Comparison of ENCODE assay signal across 21 cellular contexts in the genomic region with DNA sequence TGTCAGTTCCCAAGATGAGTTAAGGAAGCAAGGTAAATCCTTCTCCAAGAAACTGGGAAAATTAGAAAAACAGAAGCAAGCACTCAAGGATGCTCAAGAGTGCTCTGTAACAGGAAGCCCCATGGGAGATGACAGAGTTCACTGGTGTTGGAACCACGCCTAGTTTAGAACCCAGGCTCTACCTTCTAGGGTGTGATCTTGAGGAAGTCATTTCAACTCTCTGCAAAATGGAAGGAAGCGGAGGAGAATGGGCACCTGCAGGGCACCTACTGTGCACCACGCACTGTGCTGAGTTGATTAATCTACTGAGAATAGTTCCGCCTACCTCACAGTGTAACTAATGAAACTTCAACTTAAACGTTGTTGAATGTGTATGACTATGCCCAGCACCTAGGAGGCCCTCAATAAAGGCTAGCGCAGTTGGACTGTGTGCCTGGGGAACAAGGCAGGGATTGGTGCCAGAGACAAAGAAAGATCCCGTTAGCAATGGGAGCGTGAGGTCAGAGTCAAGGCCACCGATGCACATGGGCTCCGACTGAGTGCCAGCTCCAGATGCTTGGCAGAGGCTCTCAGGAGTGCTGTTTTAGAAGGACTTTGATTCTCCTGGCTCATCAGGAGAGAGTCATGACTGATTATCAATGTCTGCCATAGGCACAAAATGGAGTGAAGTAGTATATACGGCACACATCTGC.
DNase-seq lines count a peak whose midpoint lies in the region; ATAC-seq and TF ChIP-seq lines count a peak whose summit lies in the region.
"Had no signal": no experiment of that assay in that cellular context is flagged by ENCODE, and none has a peak within 500 bp of the region (broad histone marks: within the 10 kb centered on the region; RNA-seq: fewer than 3 reads in every experiment).

No MANE protein-coding gene starts in this region.

- peak overlapping the region; percentile 96 for H3K27ac ChIP-seq in left ventricle myocardium inferior (replicated peaks)
- H3K27ac ChIP-seq in psoas muscle, result peak overlapping the region; percentile 79
- H3K27ac ChIP-seq in vagina, result peak overlapping the region; percentile 25
- H3K27ac ChIP-seq: 22Rv1 had no signal

- H3K36me3 ChIP-seq in left ventricle myocardium inferior (no peaks in the 10 kb centered on the region), psoas muscle (ENCODE audit: insufficient read depth in 1 of 2, low read depth in 1 of 2) (no peaks in the 10 kb centered on the region), vagina (no peaks in the 10 kb centered on the region)
- H3K36me3 ChIP-seq: Peyer's patch had no signal

- H3K27me3 ChIP-seq in left ventricle myocardium inferior (ENCODE audit: low read depth), result no peaks in the 10 kb centered on the region
- no peaks in the 10 kb centered on the region for H3K27me3 ChIP-seq in psoas muscle (ENCODE audit: insufficient read depth in 3 of 3, low read length in 2 of 3)
- H3K27me3 ChIP-seq in vagina, result no peaks in the 10 kb centered on the region
- H3K27me3 ChIP-seq: Peyer's patch had no signal

- intact Hi-C loops in left ventricle myocardium inferior (cut with micrococcal nuclease), result no loop called here
- intact Hi-C loops in psoas muscle (cut with DNase I), result loop anchor here in 1 of 2 donors (5.0 kb wide), 1 partner anchor 91 kb away; a partner anchor contains a TSS
- intact Hi-C loops in vagina (cut with DNase I), result no loop called here

- no peak for TF ChIP-seq CTCF in left ventricle myocardium inferior (IDR thresholded peaks at IDR 0.05; ENCODE audit: borderline replicate concordance)
- no peak for TF ChIP-seq CTCF in psoas muscle (IDR thresholded peaks at IDR 0.05)
- TF ChIP-seq CTCF in vagina (IDR thresholded peaks at IDR 0.05), result no peak

- peaks cover 88% of the 10 kb centered on the region for H3K4me1 ChIP-seq in left ventricle myocardium inferior
- H3K4me1 ChIP-seq in psoas muscle, result peaks cover 25% of the 10 kb centered on the region
- H3K4me1 ChIP-seq in vagina, result no peaks in the 10 kb centered on the region

- ATAC-seq in psoas muscle (peak; percentile 28 to 70 (median 50)), GM18498 (IDR thresholded peaks at IDR 0.05; ENCODE audit: unreplicated experiment) (no peak), HG03139 (IDR thresholded peaks at IDR 0.05; ENCODE audit: unreplicated experiment) (no peak)
- ATAC-seq: stimulated activated naive B cell treated with anti-CD40 and anti-IgM and Interleukin-4, amounts not matched to agents 10 μg/mL and 1 μg/mL and 100 μg/mL, for 72 hours had no signal

- DNase-seq in DMS79 treated with DMSO at 0.1 percent for 48 hours (lab: John Stamatoyannopoulos, UW) (peak; percentile 19), DMS79 (lab: John Stamatoyannopoulos, UW) (no peak), left ventricle myocardium inferior (peak; percentile 65), psoas muscle (peak in 1 of 2 donors; percentile 64), vagina (ENCODE audit: extremely low spot score in 2 of 2) (no peak), HT-29 (ENCODE audit: low spot score) (no peak)
- DNase-seq: activated CD4-positive, alpha-beta T cell treated with anti-CD3 and anti-CD28 coated beads, Interleukin-2, amount 50 U/mL, for 48 hours; activated gamma-delta T cell treated with Interleukin-2 at 50 U/mL for 16 hours; immature natural killer cell; Karpas-422; naive B cell; NCI-H1694 treated with DMSO at 0.1 percent for 48 hours; NCI-H446; NK-92 treated with Interleukin-12 subunit alpha and Interleukin-12 subunit beta, amount 100 ng/mL, for 24 hours; Peyer's patch; stimulated activated CD4-positive, alpha-beta T cell treated with anti-CD3 and anti-CD28 coated beads, Interleukin-2, amount 100 ng/mL, for 24 hours; stimulated activated naive B cell treated with anti-CD40 and anti-IgM and Interleukin-4, amounts not matched to agents 10 μg/mL and 1 μg/mL and 100 μg/mL, for 72 hours had no signal

- H3K4me3 ChIP-seq in left ventricle myocardium inferior, result peak overlapping the region; percentile 47
- no peak overlapping the region for H3K4me3 ChIP-seq in psoas muscle
- H3K4me3 ChIP-seq in vagina, result no peak overlapping the region
- H3K4me3 ChIP-seq: lung, Peyer's patch had no signal

- no peak for TF ChIP-seq POLR2A in vagina (IDR thresholded peaks at IDR 0.05)

- WGBS in psoas muscle, 3 donors, result 50 to 56% (median 51%) methylated on average over 11 of the region's 11 CpGs

- H3K9me3 ChIP-seq in left ventricle myocardium inferior (replicated peaks), result no peaks in the 10 kb centered on the region
- H3K9me3 ChIP-seq in psoas muscle, result no peaks in the 10 kb centered on the region
- H3K9me3 ChIP-seq in vagina, result no peaks in the 10 kb centered on the region
- H3K9me3 ChIP-seq: Peyer's patch had no signal

Comparison
In these comparisons a context has a peak if more than half of its experiments do, and no peak if none do; other contexts are left out.
1. DNase-seq: peak in DMS79 treated with DMSO at 0.1 percent for 48 hours (single experiment) and left ventricle myocardium inferior (single experiment); none in DMS79 (single experiment), vagina (0 of 2) and HT-29 (single experiment).
2. H3K27ac ChIP-seq: peak in every context shown above with its lines; median percentile 96 in left ventricle myocardium inferior; 79 in psoas muscle; 25 in vagina.
3. ATAC-seq: peak in psoas muscle (4 of 4); none in GM18498 (single experiment) and HG03139 (single experiment).